9 cellular contexts compared by ENCODE assay signal in the genomic region with DNA sequence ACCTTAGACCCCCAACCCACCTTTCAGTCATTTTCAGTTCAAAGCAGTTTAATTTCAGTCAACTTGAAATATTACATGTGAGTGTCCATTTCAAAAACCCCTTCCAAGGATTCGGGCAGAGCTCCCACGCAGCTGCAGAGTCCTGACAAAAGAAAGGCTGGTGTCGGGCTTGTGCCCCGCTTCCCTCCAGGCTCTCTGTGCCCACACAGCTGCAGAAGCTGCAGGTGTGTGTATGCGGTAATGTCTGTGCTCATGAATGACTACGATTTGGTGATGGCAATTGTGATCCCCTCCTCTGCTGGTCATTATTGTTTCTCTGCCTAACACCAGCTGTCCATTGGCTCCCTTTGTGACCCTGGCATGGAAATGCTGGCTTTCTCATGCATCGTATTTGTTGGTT.
DNase-seq lines count a peak whose midpoint lies in the region; ATAC-seq and TF ChIP-seq lines count a peak whose summit lies in the region.
"Had no signal": no experiment of that assay in that cellular context is flagged by ENCODE, and none has a peak within 500 bp of the region (broad histone marks: within the 10 kb centered on the region; RNA-seq: fewer than 3 reads in every experiment).

No MANE protein-coding gene starts in this region.

- peak overlapping the region; percentile 30 for H3K4me2 ChIP-seq in Karpas-422 (ENCODE audit: low read depth, low read length, poor library complexity, severe bottlenecking)
- H3K4me2 ChIP-seq: KMS-11 had no signal

- H3K79me2 ChIP-seq in Karpas-422 (ENCODE audit: low read length): no peaks in the 10 kb centered on the region

- no peak overlapping the region for H2AFZ ChIP-seq in Karpas-422 (ENCODE audit: low read length)

- H3K9ac ChIP-seq in Karpas-422 (ENCODE audit: low read length): no peak overlapping the region
- H3K9ac ChIP-seq: KMS-11 had no signal

- no peak for TF ChIP-seq CTCF in RWPE1 (conservative IDR thresholded peaks at IDR 0.05; ENCODE audit: low read depth)

- H3K27me3 ChIP-seq in Karpas-422 (ENCODE audit: low read length): no peaks in the 10 kb centered on the region

- H3K27ac ChIP-seq in Karpas-422 (ENCODE audit: low read length): no peak overlapping the region
- H3K27ac ChIP-seq in caudate nucleus (ENCODE audit: low read depth, low read length): no peak overlapping the region
- H3K27ac ChIP-seq in substantia nigra (ENCODE audit: low read depth, low read length, poor library complexity, severe bottlenecking): no peak overlapping the region
- no peak overlapping the region for H3K27ac ChIP-seq in RWPE1
- H3K27ac ChIP-seq: KMS-11 had no signal

- H4K20me1 ChIP-seq in Karpas-422 (ENCODE audit: insufficient read depth, low read depth, low read length): no peaks in the 10 kb centered on the region

- H3K9me2 ChIP-seq in Karpas-422 (replicated peaks; ENCODE audit: insufficient read depth, low read length): no peaks in the 10 kb centered on the region

- no peak overlapping the region for H3K4me3 ChIP-seq in Karpas-422 (ENCODE audit: low read length)

- H3K4me1 ChIP-seq in Karpas-422 (ENCODE audit: low read length): peaks cover 24% of the 10 kb centered on the region

- CTCF ChIA-PET in RWPE1 (lab: Yijun Ruan, JAX): interaction anchor here (1.2 kb wide), 1 partner anchor 100 kb away, joined by 3 read pairs; no protein-coding TSS in a partner anchor

- POLR2A ChIA-PET in RWPE1 (lab: Yijun Ruan, JAX; ENCODE audit: low non-redundant PET): no interaction called here

- H3K36me3 ChIP-seq in Karpas-422 (ENCODE audit: insufficient read depth, low read length): no peaks in the 10 kb centered on the region

- H3K9me3 ChIP-seq in Karpas-422 (ENCODE audit: low read length): no peaks in the 10 kb centered on the region

- ATAC-seq in GM19397 (IDR thresholded peaks at IDR 0.05; ENCODE audit: unreplicated experiment) (peak; percentile 39), HG03565 (IDR thresholded peaks at IDR 0.05; ENCODE audit: unreplicated experiment) (no peak)

- DNase-seq in Karpas-422: peak; percentile 42
- DNase-seq in caudate nucleus (lab: John Stamatoyannopoulos, UW): peak in 53 of 61 donors; percentile 3 to 82 (median 39)
- peak in 41 of 49 donors; percentile 1 to 63 (median 31) for DNase-seq in substantia nigra (lab: John Stamatoyannopoulos, UW)
- DNase-seq in RWPE1 (ENCODE audit: low spot score): no peak
- DNase-seq in stimulated activated CD4-positive, alpha-beta T cell treated with anti-CD3 and anti-CD28 coated beads, Interleukin-2, amount 100 ng/mL, for 24 hours: no peak
- DNase-seq: COR-L47 had no signal

Comparison
In these comparisons a context has a peak if more than half of its experiments do, and no peak if none do; other contexts are left out.
1. DNase-seq: peak in Karpas-422 (single experiment), caudate nucleus (53 of 61) and substantia nigra (41 of 49); none in RWPE1 (single experiment) and stimulated activated CD4-positive, alpha-beta T cell treated with anti-CD3 and anti-CD28 coated beads, Interleukin-2, amount 100 ng/mL, for 24 hours (0 of 2).